ENCODE assay signal across 8 cellular contexts in the genomic region with DNA sequence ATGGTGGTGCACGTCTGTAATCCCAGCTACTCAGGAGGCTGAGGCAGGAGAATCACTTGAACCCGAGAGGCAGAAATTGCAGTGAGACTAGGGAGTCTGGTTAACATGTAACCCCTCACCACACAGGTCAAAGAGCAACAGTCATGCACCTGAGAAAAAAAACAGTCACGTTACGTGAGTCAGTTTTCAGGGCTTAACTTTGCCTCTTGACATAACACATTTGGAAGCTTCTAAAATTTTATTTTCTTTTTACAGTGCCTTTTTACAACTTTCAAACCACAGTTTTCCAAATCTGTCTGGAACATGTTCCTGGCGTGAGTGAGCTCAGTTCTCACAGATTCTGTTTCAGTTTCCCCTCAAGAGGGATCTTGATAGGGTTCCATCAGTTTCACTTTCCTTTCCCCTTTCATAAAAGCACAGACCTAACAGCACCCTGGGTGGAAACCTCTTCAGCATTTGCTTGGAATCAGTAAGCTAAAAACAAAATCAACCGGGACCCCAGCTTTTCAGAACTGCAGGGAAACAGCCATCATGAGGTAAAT. TPM values are rescaled to one million over a fixed set of nuclear protein-coding genes. Genes with fewer than 3 reads are reported as not detected.
DNase-seq lines count a peak whose midpoint lies in the region; ATAC-seq lines count a peak whose summit lies in the region.

No MANE protein-coding gene starts in this region.

- 0 out of 2 replicates have a peak overlapping the region, but pooled peaks have one; percentile 3 for H3K27ac ChIP-seq in HUES6 (ENCODE audit: low read depth, low read length)

- peaks cover 71% of the 10 kb centered on the region for H3K4me1 Mint-ChIP-seq in activated naive CD4-positive, alpha-beta T cell treated with anti-CD3 and anti-CD28 coated beads for 36 hours (ENCODE audit: low read depth)

- H3K9ac ChIP-seq in HUES6 (ENCODE audit: low read length): no peak overlapping the region

- no peak overlapping the region for H3K4me3 ChIP-seq in HUES6 (ENCODE audit: low read depth, low read length)

- H3K27ac Mint-ChIP-seq in activated naive CD4-positive, alpha-beta T cell treated with anti-CD3 and anti-CD28 coated beads for 36 hours: peak overlapping the region; percentile 41

- no peaks in the 10 kb centered on the region for H3K36me3 Mint-ChIP-seq in activated naive CD4-positive, alpha-beta T cell treated with anti-CD3 and anti-CD28 coated beads for 36 hours (ENCODE audit: low read depth)

- H3K27me3 Mint-ChIP-seq in activated naive CD4-positive, alpha-beta T cell treated with anti-CD3 and anti-CD28 coated beads for 36 hours (ENCODE audit: low read depth): peaks cover 8% of the 10 kb centered on the region

- peak overlapping the region; percentile 51 for H3K4me3 Mint-ChIP-seq in activated naive CD4-positive, alpha-beta T cell treated with anti-CD3 and anti-CD28 coated beads for 36 hours

- H3K36me3 ChIP-seq in HUES6 (ENCODE audit: control insufficient read depth, insufficient read depth, low read length): no peaks in the 10 kb centered on the region

- H3K27me3 ChIP-seq in HUES6 (ENCODE audit: control insufficient read depth, insufficient read depth, low read length): no peaks in the 10 kb centered on the region

- no peaks in the 10 kb centered on the region; the same call in 1 of the 2 replicates for H3K9me3 ChIP-seq in HUES6 (ENCODE audit: control insufficient read depth, insufficient read depth, low read depth, low read length)

- H3K4me1 ChIP-seq in HUES6 (ENCODE audit: control insufficient read depth, insufficient read depth, low read length): peaks cover 48% of the 10 kb centered on the region

- no peaks in the 10 kb centered on the region for H3K9me3 Mint-ChIP-seq in activated naive CD4-positive, alpha-beta T cell treated with anti-CD3 and anti-CD28 coated beads for 36 hours

- CTCF ChIA-PET in activated naive CD4-positive, alpha-beta T cell treated with anti-CD3 and anti-CD28 coated beads for 36 hours (lab: Charles Lee): interaction anchor here (0.8 to 1.0 kb wide), 2 partner anchors 18 to 82 kb away, joined by 3 read pairs; partner anchors contain the start of gene IFIT5

- intact Hi-C loops in activated naive CD4-positive, alpha-beta T cell treated with anti-CD3 and anti-CD28 coated beads for 36 hours (cut with micrococcal nuclease): loop anchor here (1.0 kb wide), 3 partner anchors 37 to 329 kb away; no protein-coding TSS in a partner anchor

- peak; percentile 31 for ATAC-seq in GM21367 (IDR thresholded peaks at IDR 0.05; ENCODE audit: unreplicated experiment)

- DNase-seq in DMS53 treated with DMSO at 0.1 percent for 48 hours (lab: John Stamatoyannopoulos, UW; ENCODE audit: unreplicated experiment): peak; percentile 40
- DNase-seq in activated naive CD4-positive, alpha-beta T cell treated with anti-CD3 and anti-CD28 coated beads for 36 hours: peak; percentile 49
- DNase-seq in globus pallidus (ENCODE audit: low spot score): peak; percentile 69
- peak; percentile 79 for DNase-seq in renal cortical epithelial cell (ENCODE audit: low read depth)
- DNase-seq in RKO (ENCODE audit: low spot score): no peak
- no peak for DNase-seq in NCI-H446 treated with DMSO at 0.1 percent for 48 hours (lab: John Stamatoyannopoulos, UW)

RNA-seq across cellular contexts. Expression of gene IFIT3, which starts 4.4 kb away (rescaled TPM):
- 10 to 100 TPM; 13.9 to 14.4 TPM for total RNA-seq in activated naive CD4-positive, alpha-beta T cell treated with anti-CD3 and anti-CD28 coated beads for 36 hours
- total RNA-seq in renal cortical epithelial cell: 12.8 and 61.6 TPM in 2 replicates

RNA-seq across cellular contexts. Expression of gene IFIT2, which starts 30.3 kb away (rescaled TPM):
- 10 to 100 TPM; 35.7 to 39.4 TPM for total RNA-seq in activated naive CD4-positive, alpha-beta T cell treated with anti-CD3 and anti-CD28 coated beads for 36 hours
- total RNA-seq in renal cortical epithelial cell: 7.2 and 20.7 TPM in 2 replicates

RNA-seq across cellular contexts. Expression of gene IFIT1B, which starts 45.7 kb away (rescaled TPM):
- not detected for total RNA-seq in activated naive CD4-positive, alpha-beta T cell treated with anti-CD3 and anti-CD28 coated beads for 36 hours
- not detected in 2 replicates for total RNA-seq in renal cortical epithelial cell

Comparison
In these comparisons a context has a peak if more than half of its experiments do, and no peak if none do; other contexts are left out.
1. DNase-seq: peak in DMS53 treated with DMSO at 0.1 percent for 48 hours (single experiment), activated naive CD4-positive, alpha-beta T cell treated with anti-CD3 and anti-CD28 coated beads for 36 hours (single experiment), globus pallidus (single experiment) and renal cortical epithelial cell (single experiment); none in RKO (single experiment) and NCI-H446 treated with DMSO at 0.1 percent for 48 hours (single experiment).